In the genomic region with DNA sequence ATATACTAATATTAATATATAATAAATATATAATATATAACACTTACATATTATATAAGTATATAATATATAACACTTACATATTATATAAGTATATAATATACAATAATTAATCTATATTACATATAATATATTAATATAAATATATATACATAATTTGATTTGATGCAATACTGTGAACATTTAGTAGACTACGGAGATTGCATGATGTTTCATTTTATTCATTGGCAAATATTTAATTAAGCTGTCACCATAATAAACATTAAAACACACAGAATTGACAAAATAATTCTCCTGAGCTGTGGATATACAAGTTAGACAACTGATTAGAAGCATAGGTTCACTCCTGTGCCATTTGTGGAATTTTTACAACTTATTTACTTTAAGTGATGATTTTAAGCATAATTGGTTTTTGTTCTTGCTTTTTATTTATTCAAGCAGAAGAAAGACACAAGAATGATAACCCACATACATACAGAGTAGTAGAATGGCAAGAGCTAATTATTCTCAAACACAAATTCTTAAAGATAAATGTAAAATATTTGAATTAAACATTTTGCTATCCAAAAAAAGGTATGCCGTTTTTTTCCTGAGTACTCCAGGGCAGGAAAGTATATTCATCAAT, we compare ENCODE assay signal across 30 cellular contexts.
"Had no signal": no experiment of that assay in that cellular context is flagged by ENCODE, and none has a peak within 500 bp of the region (broad histone marks: within the 10 kb centered on the region; RNA-seq: fewer than 3 reads in every experiment).

No MANE protein-coding gene starts in this region.

- H3K4me3 Mint-ChIP-seq: activated naive CD4-positive, alpha-beta T cell treated with anti-CD3 and anti-CD28 coated beads, Interleukin-2, amount 50 U/mL, for 24 hours; activated naive CD8-positive, alpha-beta T cell treated with anti-CD3 and anti-CD28 coated beads, Interleukin-2, amount 50 U/mL, for 24 hours; activated T-cell treated with anti-CD3 and anti-CD28 coated beads, Interleukin-2, amount 50 U/mL, for 24 hours; activated T-helper 17 cell treated with anti-CD3 and anti-CD28 coated beads, Interleukin-2, amount 50 U/mL, for 72 hours; dendritic cell treated with granulocyte-macrophage colony-stimulating factor and Interleukin-4, amounts not matched to agents 40 ng/mL and 50 ng/mL, for 4 days; endodermal cell; mesothelial cell of epicardium; naive B cell; nephron progenitor cell; stimulated activated naive B cell treated with anti-CD40 and anti-IgM and Interleukin-4, amounts not matched to agents 10 μg/mL and 1 μg/mL and 100 μg/mL, for 72 hours had no signal

- H3K9me3 Mint-ChIP-seq: activated naive CD4-positive, alpha-beta T cell treated with anti-CD3 and anti-CD28 coated beads, Interleukin-2, amount 50 U/mL, for 24 hours; activated naive CD8-positive, alpha-beta T cell treated with anti-CD3 and anti-CD28 coated beads, Interleukin-2, amount 50 U/mL, for 24 hours; activated T-cell treated with anti-CD3 and anti-CD28 coated beads, Interleukin-2, amount 50 U/mL, for 24 hours; activated T-helper 17 cell treated with anti-CD3 and anti-CD28 coated beads, Interleukin-2, amount 50 U/mL, for 72 hours; dendritic cell treated with granulocyte-macrophage colony-stimulating factor and Interleukin-4, amounts not matched to agents 40 ng/mL and 50 ng/mL, for 4 days had no signal

- H3K36me3 ChIP-seq: breast epithelium, gastroesophageal sphincter, neutrophil, right lobe of liver, stomach, suprapubic skin, tibial artery, upper lobe of right lung had no signal

- H3K4me3 ChIP-seq: breast epithelium, gastroesophageal sphincter, hepatocyte, right lobe of liver, stomach, suprapubic skin, tibial artery, upper lobe of right lung had no signal

- H3K27ac Mint-ChIP-seq: activated naive CD4-positive, alpha-beta T cell treated with anti-CD3 and anti-CD28 coated beads, Interleukin-2, amount 50 U/mL, for 24 hours; activated naive CD8-positive, alpha-beta T cell treated with anti-CD3 and anti-CD28 coated beads, Interleukin-2, amount 50 U/mL, for 24 hours; activated T-cell treated with anti-CD3 and anti-CD28 coated beads, Interleukin-2, amount 50 U/mL, for 24 hours; activated T-helper 17 cell treated with anti-CD3 and anti-CD28 coated beads, Interleukin-2, amount 50 U/mL, for 72 hours; dendritic cell treated with granulocyte-macrophage colony-stimulating factor and Interleukin-4, amounts not matched to agents 40 ng/mL and 50 ng/mL, for 4 days; endodermal cell; mesothelial cell of epicardium; nephron progenitor cell; progenitor cell of endocrine pancreas; stimulated activated naive B cell treated with anti-CD40 and anti-IgM and Interleukin-4, amounts not matched to agents 10 μg/mL and 1 μg/mL and 100 μg/mL, for 72 hours had no signal

- H3K79me2 ChIP-seq: hepatocyte had no signal

- H3K4me1 Mint-ChIP-seq: activated naive CD4-positive, alpha-beta T cell treated with anti-CD3 and anti-CD28 coated beads, Interleukin-2, amount 50 U/mL, for 24 hours; activated naive CD8-positive, alpha-beta T cell treated with anti-CD3 and anti-CD28 coated beads, Interleukin-2, amount 50 U/mL, for 24 hours; activated T-helper 17 cell treated with anti-CD3 and anti-CD28 coated beads, Interleukin-2, amount 50 U/mL, for 72 hours; endodermal cell; mesothelial cell of epicardium; nephron progenitor cell had no signal

- H3K36me3 Mint-ChIP-seq: activated naive CD4-positive, alpha-beta T cell treated with anti-CD3 and anti-CD28 coated beads, Interleukin-2, amount 50 U/mL, for 24 hours; mesothelial cell of epicardium; naive B cell; stimulated activated naive B cell treated with anti-CD40 and anti-IgM and Interleukin-4, amounts not matched to agents 10 μg/mL and 1 μg/mL and 100 μg/mL, for 72 hours had no signal

- H3K27me3 Mint-ChIP-seq: naive B cell; stimulated activated naive B cell treated with anti-CD40 and anti-IgM and Interleukin-4, amounts not matched to agents 10 μg/mL and 1 μg/mL and 100 μg/mL, for 72 hours had no signal

- H3K4me2 ChIP-seq: hepatocyte had no signal

- H3K4me1 ChIP-seq: breast epithelium, gastroesophageal sphincter, right lobe of liver, stomach, suprapubic skin, tibial artery, upper lobe of right lung had no signal

- ATAC-seq: activated CD4-positive, CD25-positive, alpha-beta regulatory T cell treated with anti-CD3 and anti-CD28 coated beads, Interleukin-2, amount 50 U/mL, for 24 hours; activated naive CD8-positive, alpha-beta T cell treated with anti-CD3 and anti-CD28 coated beads, Interleukin-2, amount 50 U/mL, for 24 hours; activated T-helper 17 cell treated with anti-CD3 and anti-CD28 coated beads, Interleukin-2, amount 50 U/mL, for 72 hours; gastroesophageal sphincter; right lobe of liver; stimulated activated naive B cell treated with anti-CD40 and anti-IgM and Interleukin-4, amounts not matched to agents 10 μg/mL and 1 μg/mL and 100 μg/mL, for 72 hours; upper lobe of right lung had no signal

- H2AFZ ChIP-seq: hepatocyte had no signal

- H3K27me3 ChIP-seq: breast epithelium, right lobe of liver, tibial artery, upper lobe of right lung had no signal

- DNase-seq: activated CD4-positive, alpha-beta T cell treated with anti-CD3 and anti-CD28 coated beads for 48 hours; activated CD4-positive, alpha-beta T cell treated with anti-CD3 and anti-CD28 coated beads, Interleukin-2, amount 50 U/mL, for 48 hours; activated CD8-positive, alpha-beta memory T cell treated with anti-CD3 and anti-CD28 coated beads for 24 hours; activated naive CD8-positive, alpha-beta T cell treated with anti-CD3 and anti-CD28 coated beads, Interleukin-2, amount 50 U/mL, for 24 hours; activated T-cell treated with anti-CD3 and anti-CD28 coated beads, Interleukin-2, amount 50 U/mL, for 24 hours; amygdala; central memory CD4-positive, alpha-beta T cell; endodermal cell; naive B cell; nephron progenitor cell; right lobe of liver; stimulated activated CD4-positive, alpha-beta T cell treated with anti-CD3 and anti-CD28 coated beads, Interleukin-12 subunit alpha, Interleukin-12 subunit beta, amount 100 ng/mL, for 4 hours; stimulated activated CD4-positive, alpha-beta T cell treated with anti-CD3 and anti-CD28 coated beads, Interleukin-4, amount 100 ng/mL, for 24 hours; stimulated activated CD8-positive, alpha-beta memory T cell treated with anti-CD3 and anti-CD28 coated beads, Interleukin-4, amount 100 ng/mL, for 48 hours; stimulated activated naive B cell treated with anti-CD40 and anti-IgM and Interleukin-4, amounts not matched to agents 10 μg/mL and 1 μg/mL and 100 μg/mL, for 72 hours; stomach; T-helper 1 cell; tibial artery; upper lobe of right lung had no signal

- H3K27ac ChIP-seq: breast epithelium, gastroesophageal sphincter, hepatocyte, neutrophil, right lobe of liver, stomach, suprapubic skin, tibial artery, upper lobe of right lung had no signal

- H3K9me3 ChIP-seq: neutrophil, right lobe of liver, suprapubic skin, tibial artery, upper lobe of right lung had no signal
